In the genomic region with DNA sequence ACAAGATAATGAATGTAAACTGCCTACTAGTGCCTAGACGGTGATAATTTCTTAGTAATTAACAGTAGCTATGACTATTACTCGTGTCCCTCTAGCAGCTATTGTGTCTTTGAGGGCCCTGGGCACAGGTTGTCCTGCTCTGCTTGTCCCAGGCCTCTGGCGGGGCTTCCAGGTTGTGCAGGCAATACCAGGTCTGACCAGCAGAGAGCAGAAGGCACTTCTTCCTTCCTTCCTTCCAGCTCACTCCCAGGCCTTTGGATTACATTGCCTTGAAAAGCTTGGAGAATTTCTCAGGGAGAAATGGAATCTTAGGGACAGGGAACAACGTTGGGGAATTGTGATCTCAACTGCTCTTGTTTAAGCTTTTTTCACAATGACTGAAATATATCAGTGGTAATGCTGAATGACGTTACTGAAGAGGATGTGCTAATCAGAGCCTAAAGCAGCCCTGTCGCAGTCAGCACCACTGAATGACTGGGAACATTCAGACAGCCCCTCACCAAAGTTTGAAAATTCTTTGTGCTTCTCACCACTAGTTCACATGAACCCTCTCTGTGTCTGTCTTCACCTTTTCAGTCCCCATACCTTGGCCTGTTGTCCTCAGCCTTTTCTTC, we compare ENCODE assay signal across 1 cellular context.
TF ChIP-seq lines count a peak whose summit lies in the region.

No MANE protein-coding gene starts in this region.

TF ChIP-seq in GM23338, 12 proteins besides CTCF, POLR2A, EP300 and RAD21 (continued from another document):
- TF ChIP-seq, protein P1, sequence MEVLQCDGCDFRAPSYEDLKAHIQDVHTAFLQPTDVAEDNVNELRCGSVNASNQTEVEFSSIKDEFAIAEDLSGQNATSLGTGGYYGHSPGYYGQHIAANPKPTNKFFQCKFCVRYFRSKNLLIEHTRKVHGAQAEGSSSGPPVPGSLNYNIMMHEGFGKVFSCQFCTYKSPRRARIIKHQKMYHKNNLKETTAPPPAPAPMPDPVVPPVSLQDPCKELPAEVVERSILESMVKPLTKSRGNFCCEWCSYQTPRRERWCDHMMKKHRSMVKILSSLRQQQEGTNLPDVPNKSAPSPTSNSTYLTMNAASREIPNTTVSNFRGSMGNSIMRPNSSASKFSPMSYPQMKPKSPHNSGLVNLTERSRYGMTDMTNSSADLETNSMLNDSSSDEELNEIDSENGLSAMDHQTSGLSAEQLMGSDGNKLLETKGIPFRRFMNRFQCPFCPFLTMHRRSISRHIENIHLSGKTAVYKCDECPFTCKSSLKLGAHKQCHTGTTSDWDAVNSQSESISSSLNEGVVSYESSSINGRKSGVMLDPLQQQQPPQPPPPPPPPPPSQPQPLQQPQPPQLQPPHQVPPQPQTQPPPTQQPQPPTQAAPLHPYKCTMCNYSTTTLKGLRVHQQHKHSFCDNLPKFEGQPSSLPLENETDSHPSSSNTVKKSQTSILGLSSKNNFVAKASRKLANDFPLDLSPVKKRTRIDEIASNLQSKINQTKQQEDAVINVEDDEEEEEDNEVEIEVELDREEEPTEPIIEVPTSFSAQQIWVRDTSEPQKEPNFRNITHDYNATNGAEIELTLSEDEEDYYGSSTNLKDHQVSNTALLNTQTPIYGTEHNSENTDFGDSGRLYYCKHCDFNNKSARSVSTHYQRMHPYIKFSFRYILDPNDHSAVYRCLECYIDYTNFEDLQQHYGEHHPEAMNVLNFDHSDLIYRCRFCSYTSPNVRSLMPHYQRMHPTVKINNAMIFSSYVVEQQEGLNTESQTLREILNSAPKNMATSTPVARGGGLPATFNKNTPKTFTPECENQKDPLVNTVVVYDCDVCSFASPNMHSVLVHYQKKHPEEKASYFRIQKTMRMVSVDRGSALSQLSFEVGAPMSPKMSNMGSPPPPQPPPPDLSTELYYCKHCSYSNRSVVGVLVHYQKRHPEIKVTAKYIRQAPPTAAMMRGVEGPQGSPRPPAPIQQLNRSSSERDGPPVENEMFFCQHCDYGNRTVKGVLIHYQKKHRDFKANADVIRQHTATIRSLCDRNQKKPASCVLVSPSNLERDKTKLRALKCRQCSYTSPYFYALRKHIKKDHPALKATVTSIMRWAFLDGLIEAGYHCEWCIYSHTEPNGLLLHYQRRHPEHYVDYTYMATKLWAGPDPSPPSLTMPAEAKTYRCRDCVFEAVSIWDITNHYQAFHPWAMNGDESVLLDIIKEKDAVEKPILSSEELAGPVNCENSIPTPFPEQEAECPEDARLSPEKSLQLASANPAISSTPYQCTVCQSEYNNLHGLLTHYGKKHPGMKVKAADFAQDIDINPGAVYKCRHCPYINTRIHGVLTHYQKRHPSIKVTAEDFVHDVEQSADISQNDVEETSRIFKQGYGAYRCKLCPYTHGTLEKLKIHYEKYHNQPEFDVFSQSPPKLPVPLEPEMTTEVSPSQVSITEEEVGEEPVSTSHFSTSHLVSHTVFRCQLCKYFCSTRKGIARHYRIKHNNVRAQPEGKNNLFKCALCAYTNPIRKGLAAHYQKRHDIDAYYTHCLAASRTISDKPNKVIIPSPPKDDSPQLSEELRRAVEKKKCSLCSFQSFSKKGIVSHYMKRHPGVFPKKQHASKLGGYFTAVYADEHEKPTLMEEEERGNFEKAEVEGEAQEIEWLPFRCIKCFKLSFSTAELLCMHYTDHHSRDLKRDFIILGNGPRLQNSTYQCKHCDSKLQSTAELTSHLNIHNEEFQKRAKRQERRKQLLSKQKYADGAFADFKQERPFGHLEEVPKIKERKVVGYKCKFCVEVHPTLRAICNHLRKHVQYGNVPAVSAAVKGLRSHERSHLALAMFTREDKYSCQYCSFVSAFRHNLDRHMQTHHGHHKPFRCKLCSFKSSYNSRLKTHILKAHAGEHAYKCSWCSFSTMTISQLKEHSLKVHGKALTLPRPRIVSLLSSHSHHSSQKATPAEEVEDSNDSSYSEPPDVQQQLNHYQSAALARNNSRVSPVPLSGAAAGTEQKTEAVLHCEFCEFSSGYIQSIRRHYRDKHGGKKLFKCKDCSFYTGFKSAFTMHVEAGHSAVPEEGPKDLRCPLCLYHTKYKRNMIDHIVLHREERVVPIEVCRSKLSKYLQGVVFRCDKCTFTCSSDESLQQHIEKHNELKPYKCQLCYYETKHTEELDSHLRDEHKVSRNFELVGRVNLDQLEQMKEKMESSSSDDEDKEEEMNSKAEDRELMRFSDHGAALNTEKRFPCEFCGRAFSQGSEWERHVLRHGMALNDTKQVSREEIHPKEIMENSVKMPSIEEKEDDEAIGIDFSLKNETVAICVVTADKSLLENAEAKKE (CRISPR knock-in tag; IDR thresholded peaks at IDR 0.05), result no peak
- TF ChIP-seq, protein P2, sequence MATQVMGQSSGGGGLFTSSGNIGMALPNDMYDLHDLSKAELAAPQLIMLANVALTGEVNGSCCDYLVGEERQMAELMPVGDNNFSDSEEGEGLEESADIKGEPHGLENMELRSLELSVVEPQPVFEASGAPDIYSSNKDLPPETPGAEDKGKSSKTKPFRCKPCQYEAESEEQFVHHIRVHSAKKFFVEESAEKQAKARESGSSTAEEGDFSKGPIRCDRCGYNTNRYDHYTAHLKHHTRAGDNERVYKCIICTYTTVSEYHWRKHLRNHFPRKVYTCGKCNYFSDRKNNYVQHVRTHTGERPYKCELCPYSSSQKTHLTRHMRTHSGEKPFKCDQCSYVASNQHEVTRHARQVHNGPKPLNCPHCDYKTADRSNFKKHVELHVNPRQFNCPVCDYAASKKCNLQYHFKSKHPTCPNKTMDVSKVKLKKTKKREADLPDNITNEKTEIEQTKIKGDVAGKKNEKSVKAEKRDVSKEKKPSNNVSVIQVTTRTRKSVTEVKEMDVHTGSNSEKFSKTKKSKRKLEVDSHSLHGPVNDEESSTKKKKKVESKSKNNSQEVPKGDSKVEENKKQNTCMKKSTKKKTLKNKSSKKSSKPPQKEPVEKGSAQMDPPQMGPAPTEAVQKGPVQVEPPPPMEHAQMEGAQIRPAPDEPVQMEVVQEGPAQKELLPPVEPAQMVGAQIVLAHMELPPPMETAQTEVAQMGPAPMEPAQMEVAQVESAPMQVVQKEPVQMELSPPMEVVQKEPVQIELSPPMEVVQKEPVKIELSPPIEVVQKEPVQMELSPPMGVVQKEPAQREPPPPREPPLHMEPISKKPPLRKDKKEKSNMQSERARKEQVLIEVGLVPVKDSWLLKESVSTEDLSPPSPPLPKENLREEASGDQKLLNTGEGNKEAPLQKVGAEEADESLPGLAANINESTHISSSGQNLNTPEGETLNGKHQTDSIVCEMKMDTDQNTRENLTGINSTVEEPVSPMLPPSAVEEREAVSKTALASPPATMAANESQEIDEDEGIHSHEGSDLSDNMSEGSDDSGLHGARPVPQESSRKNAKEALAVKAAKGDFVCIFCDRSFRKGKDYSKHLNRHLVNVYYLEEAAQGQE (IDR thresholded peaks at IDR 0.05; ENCODE audit: unreplicated experiment), result no peak
- TF ChIP-seq CREB1 (CRISPR knock-in tag; IDR thresholded peaks at IDR 0.05; ENCODE audit: low read depth), result no peak
- no peak for TF ChIP-seq JUNB (IDR thresholded peaks at IDR 0.05; ENCODE audit: unreplicated experiment)
- TF ChIP-seq EZH2phosphoT487 (IDR thresholded peaks at IDR 0.05; ENCODE audit: unreplicated experiment), result no peak
- no peak for TF ChIP-seq NANOG (IDR thresholded peaks at IDR 0.05; ENCODE audit: borderline replicate concordance)
- no peak for TF ChIP-seq POLR2AphosphoS5 (IDR thresholded peaks at IDR 0.05; ENCODE audit: low read depth)
- no peak for TF ChIP-seq STAT1 (IDR thresholded peaks at IDR 0.05; ENCODE audit: unreplicated experiment)
